2 cellular contexts compared by ENCODE assay signal in genomic region chr9:35771943-35772342, GRCh38.
TF ChIP-seq lines count a peak whose summit lies in the region.

No MANE protein-coding gene starts in this region.

TF ChIP-seq in A549, 52 proteins besides CTCF, POLR2A, EP300 and RAD21 (continued from another document):
- TF ChIP-seq, protein P1, sequence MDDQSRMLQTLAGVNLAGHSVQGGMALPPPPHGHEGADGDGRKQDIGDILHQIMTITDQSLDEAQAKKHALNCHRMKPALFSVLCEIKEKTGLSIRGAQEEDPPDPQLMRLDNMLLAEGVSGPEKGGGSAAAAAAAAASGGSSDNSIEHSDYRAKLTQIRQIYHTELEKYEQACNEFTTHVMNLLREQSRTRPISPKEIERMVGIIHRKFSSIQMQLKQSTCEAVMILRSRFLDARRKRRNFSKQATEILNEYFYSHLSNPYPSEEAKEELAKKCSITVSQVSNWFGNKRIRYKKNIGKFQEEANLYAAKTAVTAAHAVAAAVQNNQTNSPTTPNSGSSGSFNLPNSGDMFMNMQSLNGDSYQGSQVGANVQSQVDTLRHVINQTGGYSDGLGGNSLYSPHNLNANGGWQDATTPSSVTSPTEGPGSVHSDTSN (IDR thresholded peaks at IDR 0.05) = no peak
- TF ChIP-seq KDM5A (IDR thresholded peaks at IDR 0.05) (no peak), POLR2AphosphoS2 (conservative IDR thresholded peaks at IDR 0.05; ENCODE audit: low read length) (no peak), TFCP2L1 (CRISPR knock-in tag; IDR thresholded peaks at IDR 0.05) (no peak), FOXS1 (CRISPR knock-in tag; IDR thresholded peaks at IDR 0.05) (no peak), HMGXB4 (CRISPR knock-in tag; IDR thresholded peaks at IDR 0.05; ENCODE audit: borderline replicate concordance) (no peak), CEBPB (IDR thresholded peaks at IDR 0.05) (peak; percentile 56 to 61; a peak in 3 of 4 replicates)

TF ChIP-seq in HCT116, 20 proteins besides CTCF, POLR2A, EP300 and RAD21:
- TF ChIP-seq, protein P2, sequence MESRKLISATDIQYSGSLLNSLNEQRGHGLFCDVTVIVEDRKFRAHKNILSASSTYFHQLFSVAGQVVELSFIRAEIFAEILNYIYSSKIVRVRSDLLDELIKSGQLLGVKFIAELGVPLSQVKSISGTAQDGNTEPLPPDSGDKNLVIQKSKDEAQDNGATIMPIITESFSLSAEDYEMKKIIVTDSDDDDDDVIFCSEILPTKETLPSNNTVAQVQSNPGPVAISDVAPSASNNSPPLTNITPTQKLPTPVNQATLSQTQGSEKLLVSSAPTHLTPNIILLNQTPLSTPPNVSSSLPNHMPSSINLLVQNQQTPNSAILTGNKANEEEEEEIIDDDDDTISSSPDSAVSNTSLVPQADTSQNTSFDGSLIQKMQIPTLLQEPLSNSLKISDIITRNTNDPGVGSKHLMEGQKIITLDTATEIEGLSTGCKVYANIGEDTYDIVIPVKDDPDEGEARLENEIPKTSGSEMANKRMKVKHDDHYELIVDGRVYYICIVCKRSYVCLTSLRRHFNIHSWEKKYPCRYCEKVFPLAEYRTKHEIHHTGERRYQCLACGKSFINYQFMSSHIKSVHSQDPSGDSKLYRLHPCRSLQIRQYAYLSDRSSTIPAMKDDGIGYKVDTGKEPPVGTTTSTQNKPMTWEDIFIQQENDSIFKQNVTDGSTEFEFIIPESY (IDR thresholded peaks at IDR 0.05; ENCODE audit: extremely low read depth, insufficient replicate concordance, low read length) = no peak
- TF ChIP-seq ELF1 (IDR thresholded peaks at IDR 0.05; ENCODE audit: borderline replicate concordance, low read depth) (no peak), YY1 (IDR thresholded peaks at IDR 0.05; ENCODE audit: extremely low read depth, insufficient replicate concordance, low read depth, low read length) (no peak), CEBPB (IDR thresholded peaks at IDR 0.05; ENCODE audit: low read depth) (peak; percentile 49), EGR1 (IDR thresholded peaks at IDR 0.05; ENCODE audit: low read depth) (no peak)
